ENCODE assay signal across 10 cellular contexts in the genomic region with DNA sequence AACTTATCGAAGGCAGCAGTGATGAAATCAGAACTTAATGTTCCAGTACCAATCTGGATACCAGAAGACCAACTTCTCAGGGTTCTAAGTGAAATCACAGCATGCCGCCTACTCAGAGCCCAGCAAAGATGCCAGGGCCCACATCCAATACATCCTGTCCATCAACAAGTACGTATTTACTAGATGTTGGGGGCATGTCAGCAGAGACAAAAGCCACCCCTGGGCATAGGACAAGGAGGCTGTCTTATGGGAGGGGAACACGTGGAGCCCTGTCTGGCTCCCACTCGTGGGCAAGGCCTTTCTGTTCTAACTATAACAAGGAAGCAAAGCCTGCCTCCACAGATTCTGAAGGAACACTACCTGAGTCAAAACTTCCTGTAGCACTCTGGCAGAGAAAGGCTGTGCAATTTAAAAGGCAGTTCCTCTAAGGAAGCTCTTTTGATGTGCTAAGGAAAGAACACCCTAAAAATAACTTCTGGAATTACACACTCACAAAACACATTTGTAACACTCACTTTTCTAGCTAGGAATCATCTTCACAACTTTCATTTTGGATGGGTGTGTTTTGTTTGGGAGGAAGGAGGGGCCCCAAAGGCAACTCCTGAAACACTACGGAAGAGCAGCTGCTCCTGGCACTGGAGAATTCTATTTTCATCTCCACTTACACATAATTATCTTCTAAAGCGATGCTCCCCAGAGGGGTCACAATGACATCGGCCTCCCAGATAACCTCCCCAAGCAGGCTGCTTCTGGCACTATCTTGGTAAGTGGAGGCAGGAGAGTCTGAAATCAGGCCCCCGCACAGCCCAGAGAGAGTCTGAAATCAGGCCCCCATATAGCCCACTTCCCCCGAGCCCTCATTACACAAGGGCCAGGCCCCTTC. TPM values are rescaled to one million over a fixed set of nuclear protein-coding genes. Genes with fewer than 3 reads are reported as not detected.
DNase-seq lines count a peak whose midpoint lies in the region; ATAC-seq and TF ChIP-seq lines count a peak whose summit lies in the region.
"Had no signal": no experiment of that assay in that cellular context is flagged by ENCODE, and none has a peak within 500 bp of the region (broad histone marks: within the 10 kb centered on the region; RNA-seq: fewer than 3 reads in every experiment).

No MANE protein-coding gene starts in this region.

- no peak for DNase-seq in CD4-positive, alpha-beta T cell
- DNase-seq in NCI-H524 (lab: John Stamatoyannopoulos, UW) (peak; percentile 54 to 61), fibroblast of peridontal ligament (ENCODE audit: extremely low read depth) (peak; percentile 21), RKO (ENCODE audit: low spot score) (no peak)
- no peak for DNase-seq in stimulated activated naive CD8-positive, alpha-beta T cell treated with anti-CD3 and anti-CD28 coated beads, Interleukin-15, amount 100 ng/mL, for 72 hours

- peaks cover 74% of the 10 kb centered on the region for H3K4me1 Mint-ChIP-seq in CD4-positive, alpha-beta T cell (ENCODE audit: low read depth)
- H3K4me1 Mint-ChIP-seq in stimulated activated naive CD8-positive, alpha-beta T cell treated with anti-CD3 and anti-CD28 coated beads, Interleukin-15, amount 100 ng/mL, for 72 hours, result peaks cover 60% of the 10 kb centered on the region

- no peaks in the 10 kb centered on the region for H3K79me2 ChIP-seq in parathyroid adenoma

- no peaks in the 10 kb centered on the region for H3K36me3 ChIP-seq in parathyroid adenoma (ENCODE audit: control insufficient read depth, insufficient read depth, low read length)

- CTCF ChIA-PET in CD4-positive, alpha-beta T cell (lab: Charles Lee), result no interaction called here

- no peak overlapping the region for H3K4me3 ChIP-seq in parathyroid adenoma (ENCODE audit: low read depth, low read length)

- peak; percentile 25 for ATAC-seq in CD4-positive, alpha-beta T cell (ENCODE audit: poor library complexity)
- ATAC-seq in HG02840 (IDR thresholded peaks at IDR 0.05; ENCODE audit: low FRiP score, unreplicated experiment) (no peak), HG03175 (IDR thresholded peaks at IDR 0.05; ENCODE audit: unreplicated experiment) (no peak)
- no peak for ATAC-seq in stimulated activated naive CD8-positive, alpha-beta T cell treated with anti-CD3 and anti-CD28 coated beads, Interleukin-15, amount 100 ng/mL, for 72 hours
- ATAC-seq: Panc1 had no signal

- H3K27ac Mint-ChIP-seq in CD4-positive, alpha-beta T cell, result peak overlapping the region; percentile 62
- H3K27ac Mint-ChIP-seq in stimulated activated naive CD8-positive, alpha-beta T cell treated with anti-CD3 and anti-CD28 coated beads, Interleukin-15, amount 100 ng/mL, for 72 hours, result peak overlapping the region in 1 of 2 donors; percentile 20

- H3K36me3 Mint-ChIP-seq in CD4-positive, alpha-beta T cell (ENCODE audit: low read depth), result no peaks in the 10 kb centered on the region

- H3K4me2 ChIP-seq in parathyroid adenoma (ENCODE audit: low read length), result no peak overlapping the region

- intact Hi-C loops in CD4-positive, alpha-beta T cell (cut with DNase I, micrococcal nuclease), result no loop called here

- H3K27me3 ChIP-seq in CD4-positive, alpha-beta T cell (ENCODE audit: control insufficient read depth, insufficient read depth, low read length), result no peaks in the 10 kb centered on the region
- no peaks in the 10 kb centered on the region for H3K27me3 ChIP-seq in parathyroid adenoma (ENCODE audit: control insufficient read depth, insufficient read depth, low read length)

- no peaks in the 10 kb centered on the region for H3K9me3 Mint-ChIP-seq in CD4-positive, alpha-beta T cell
- no peaks in the 10 kb centered on the region for H3K9me3 Mint-ChIP-seq in stimulated activated naive CD8-positive, alpha-beta T cell treated with anti-CD3 and anti-CD28 coated beads, Interleukin-15, amount 100 ng/mL, for 72 hours

- TF ChIP-seq CTCF in CD4-positive, alpha-beta T cell (IDR thresholded peaks at IDR 0.05), result no peak
- no peak for TF ChIP-seq CTCF in parathyroid adenoma (IDR thresholded peaks at IDR 0.05)

- POLR2A ChIA-PET in CD4-positive, alpha-beta T cell (lab: Charles Lee), result no interaction called here

- H3K9me3 ChIP-seq in CD4-positive, alpha-beta T cell (ENCODE audit: control insufficient read depth, low read length), result no peaks in the 10 kb centered on the region
- no peaks in the 10 kb centered on the region for H3K9me3 ChIP-seq in parathyroid adenoma (ENCODE audit: control insufficient read depth, low read length)

- no peak overlapping the region for H3K27ac ChIP-seq in CD4-positive, alpha-beta T cell (ENCODE audit: low read depth, low read length)
- peak overlapping the region; percentile 54 for H3K27ac ChIP-seq in parathyroid adenoma

- H3K27me3 Mint-ChIP-seq in CD4-positive, alpha-beta T cell, result no peaks in the 10 kb centered on the region
- no peaks in the 10 kb centered on the region for H3K27me3 Mint-ChIP-seq in stimulated activated naive CD8-positive, alpha-beta T cell treated with anti-CD3 and anti-CD28 coated beads, Interleukin-15, amount 100 ng/mL, for 72 hours

- no peak overlapping the region for H2AFZ ChIP-seq in parathyroid adenoma

- H3K4me1 ChIP-seq in parathyroid adenoma, result peaks cover 13% of the 10 kb centered on the region

- peak overlapping the region; percentile 17 for H3K4me3 Mint-ChIP-seq in CD4-positive, alpha-beta T cell
- no peak overlapping the region for H3K4me3 Mint-ChIP-seq in stimulated activated naive CD8-positive, alpha-beta T cell treated with anti-CD3 and anti-CD28 coated beads, Interleukin-15, amount 100 ng/mL, for 72 hours

- no peak overlapping the region for H3K9ac ChIP-seq in parathyroid adenoma

RNA-seq across cellular contexts. Expression of gene SMCO4, which starts 14.2 kb away (rescaled TPM):
- under 1 TPM in 1 of 2 experiments, not detected in 1; 0.30 TPM for total RNA-seq in CD4-positive, alpha-beta T cell
- total RNA-seq: G401 had no signal

Comparison
In these comparisons a context has a peak if more than half of its experiments do, and no peak if none do; other contexts are left out.
1. DNase-seq: peak in NCI-H524 (2 of 2) and fibroblast of peridontal ligament (single experiment); none in CD4-positive, alpha-beta T cell (0 of 10), stimulated activated naive CD8-positive, alpha-beta T cell treated with anti-CD3 and anti-CD28 coated beads, Interleukin-15, amount 100 ng/mL, for 72 hours (0 of 2) and RKO (single experiment).